In genomic region chr19:3210347-3211017, GRCh38 we compare ENCODE assay signal across 8 cellular contexts. TPM values are rescaled to one million over a fixed set of nuclear protein-coding genes. Genes with fewer than 3 reads are reported as not detected.
DNase-seq lines count a peak whose midpoint lies in the region; ATAC-seq and TF ChIP-seq lines count a peak whose summit lies in the region.

No MANE protein-coding gene starts in this region.

- WGBS in heart right ventricle, 2 donors = 43 to 44% methylated on average over 20 of the region's 20 CpGs

- TF ChIP-seq CTCF in heart right ventricle (IDR thresholded peaks at IDR 0.05) = peak; percentile 8 to 75 (median 55)

- H3K4me3 Mint-ChIP-seq in activated naive CD4-positive, alpha-beta T cell treated with anti-CD3 and anti-CD28 coated beads for 36 hours = no peak overlapping the region

- H3K36me3 ChIP-seq in heart right ventricle = peaks cover 0 to 35% (median 15%) of the 10 kb centered on the region in 9 donors

- intact Hi-C loops in activated naive CD4-positive, alpha-beta T cell treated with anti-CD3 and anti-CD28 coated beads for 36 hours (cut with micrococcal nuclease) = no loop called here
- intact Hi-C loops in heart right ventricle (cut with DNase I) = no loop called here

- no peaks in the 10 kb centered on the region for H3K4me1 Mint-ChIP-seq in activated naive CD4-positive, alpha-beta T cell treated with anti-CD3 and anti-CD28 coated beads for 36 hours (ENCODE audit: low read depth)

- H3K4me1 ChIP-seq in heart right ventricle = no peaks in the 10 kb centered on the region

- H3K27me3 Mint-ChIP-seq in activated naive CD4-positive, alpha-beta T cell treated with anti-CD3 and anti-CD28 coated beads for 36 hours (ENCODE audit: low read depth) = no peaks in the 10 kb centered on the region

- no peak overlapping the region for H3K27ac Mint-ChIP-seq in activated naive CD4-positive, alpha-beta T cell treated with anti-CD3 and anti-CD28 coated beads for 36 hours

- ATAC-seq in heart right ventricle (peak in 7 of 8 donors; percentile 39 to 68 (median 54)), GM19467 (IDR thresholded peaks at IDR 0.05; ENCODE audit: unreplicated experiment) (no peak), HG02642 (IDR thresholded peaks at IDR 0.05; ENCODE audit: poor library complexity, unreplicated experiment) (no peak)

- CTCF ChIA-PET in activated naive CD4-positive, alpha-beta T cell treated with anti-CD3 and anti-CD28 coated beads for 36 hours (lab: Charles Lee) = interaction anchor here (0.9 to 1.3 kb wide), 2 partner anchors 19 to 229 kb away, joined by 3 read pairs; no protein-coding TSS in a partner anchor

- H3K9me3 Mint-ChIP-seq in activated naive CD4-positive, alpha-beta T cell treated with anti-CD3 and anti-CD28 coated beads for 36 hours = no peaks in the 10 kb centered on the region

- H3K36me3 Mint-ChIP-seq in activated naive CD4-positive, alpha-beta T cell treated with anti-CD3 and anti-CD28 coated beads for 36 hours (ENCODE audit: low read depth) = no peaks in the 10 kb centered on the region

- H3K27me3 ChIP-seq in heart right ventricle = no peaks in the 10 kb centered on the region

- H3K27ac ChIP-seq in heart right ventricle = no peak overlapping the region

- no peaks in the 10 kb centered on the region for H3K9me3 ChIP-seq in heart right ventricle

- DNase-seq in AG08395 (ENCODE audit: low spot score) (peak; percentile 74), GM19240 (ENCODE audit: insufficient read length, low spot score) (peak; percentile 86), SK-MEL-5 (ENCODE audit: low read depth, low spot score) (peak; percentile 44), heart right ventricle (peak in 1 of 2 donors; percentile 62)
- peak; percentile 83 for DNase-seq in activated naive CD4-positive, alpha-beta T cell treated with anti-CD3 and anti-CD28 coated beads for 36 hours
- peak; percentile 84 for DNase-seq in stimulated activated CD4-positive, alpha-beta T cell treated with anti-CD3 and anti-CD28 coated beads, Interleukin-15, amount 100 ng/mL, for 24 hours

- no peak overlapping the region for H3K4me3 ChIP-seq in heart right ventricle

- in situ Hi-C loops in SK-MEL-5 (cut with HindIII; ENCODE audit: low pct_unique_long_range_greater_than_20kb, low sequenced_read_pairs) = no loop called here

RNA-seq across cellular contexts. Expression of gene CELF5, which starts 14.0 kb away (rescaled TPM):
- not detected in 2 replicates for total RNA-seq in SK-MEL-5 (2014; rRNA removed; shearing (Covaris generic))
- 0.21 and 1.3 TPM in 2 replicates for polyA plus RNA-seq in SK-MEL-5 (2015; cell fraction: cytosol; rRNA removed)
- polyA plus RNA-seq in SK-MEL-5 (2015; cell fraction: nucleus; rRNA removed) = 0.26 and 1.3 TPM in 2 replicates
- total RNA-seq in activated naive CD4-positive, alpha-beta T cell treated with anti-CD3 and anti-CD28 coated beads for 36 hours = not detected
- not detected for total RNA-seq in heart right ventricle
- polyA plus RNA-seq in heart right ventricle = not detected

RNA-seq across cellular contexts. Expression of gene NCLN, which starts 24.8 kb away (rescaled TPM):
- total RNA-seq in SK-MEL-5 (2014; rRNA removed; shearing (Covaris generic)) = 62.2 and 65.3 TPM in 2 replicates
- polyA plus RNA-seq in SK-MEL-5 (2015; cell fraction: cytosol; rRNA removed) = 130 and 162 TPM in 2 replicates
- 81.2 and 134 TPM in 2 replicates for polyA plus RNA-seq in SK-MEL-5 (2015; cell fraction: nucleus; rRNA removed)
- total RNA-seq in activated naive CD4-positive, alpha-beta T cell treated with anti-CD3 and anti-CD28 coated beads for 36 hours = 10 to 100 TPM; 38.4 to 42.9 TPM
- 10 to 100 TPM; 17.1 to 36.3 (median 24.6) TPM for total RNA-seq in heart right ventricle
- polyA plus RNA-seq in heart right ventricle = 10 to 100 TPM; 31.4 to 43.6 TPM

RNA-seq across cellular contexts. Expression of gene S1PR4, which starts 31.9 kb away (rescaled TPM):
- 0.24 TPM in 1 of 2 replicates, not detected in the other for total RNA-seq in SK-MEL-5 (2014; rRNA removed; shearing (Covaris generic))
- not detected in 2 replicates for polyA plus RNA-seq in SK-MEL-5 (2015; cell fraction: cytosol; rRNA removed)
- 1.2 and 2.6 TPM in 2 replicates for polyA plus RNA-seq in SK-MEL-5 (2015; cell fraction: nucleus; rRNA removed)
- total RNA-seq in activated naive CD4-positive, alpha-beta T cell treated with anti-CD3 and anti-CD28 coated beads for 36 hours = 10 to 100 TPM; 22.4 to 24.1 TPM
- 1 to 10 TPM in 1 of 10 donors, under 1 TPM in 9; 0.24 to 3.3 (median 0.59) TPM for total RNA-seq in heart right ventricle
- 1 to 10 TPM; 1.5 to 1.9 TPM for polyA plus RNA-seq in heart right ventricle

Comparison
In these comparisons a context has a peak if more than half of its experiments do, and no peak if none do; other contexts are left out.
1. ATAC-seq: peak in heart right ventricle (7 of 8); none in GM19467 (single experiment) and HG02642 (single experiment).
2. RNA of gene S1PR4, which starts 31.9 kb away (total RNA-seq): 22.4 to 24.1 TPM in activated naive CD4-positive, alpha-beta T cell treated with anti-CD3 and anti-CD28 coated beads for 36 hours; 0.24 to 3.3 TPM in heart right ventricle and 0.24 TPM in SK-MEL-5; every median in the first group is over 4 times any median in the second.